ENCODE assay signal across 26 cellular contexts in the genomic region with DNA sequence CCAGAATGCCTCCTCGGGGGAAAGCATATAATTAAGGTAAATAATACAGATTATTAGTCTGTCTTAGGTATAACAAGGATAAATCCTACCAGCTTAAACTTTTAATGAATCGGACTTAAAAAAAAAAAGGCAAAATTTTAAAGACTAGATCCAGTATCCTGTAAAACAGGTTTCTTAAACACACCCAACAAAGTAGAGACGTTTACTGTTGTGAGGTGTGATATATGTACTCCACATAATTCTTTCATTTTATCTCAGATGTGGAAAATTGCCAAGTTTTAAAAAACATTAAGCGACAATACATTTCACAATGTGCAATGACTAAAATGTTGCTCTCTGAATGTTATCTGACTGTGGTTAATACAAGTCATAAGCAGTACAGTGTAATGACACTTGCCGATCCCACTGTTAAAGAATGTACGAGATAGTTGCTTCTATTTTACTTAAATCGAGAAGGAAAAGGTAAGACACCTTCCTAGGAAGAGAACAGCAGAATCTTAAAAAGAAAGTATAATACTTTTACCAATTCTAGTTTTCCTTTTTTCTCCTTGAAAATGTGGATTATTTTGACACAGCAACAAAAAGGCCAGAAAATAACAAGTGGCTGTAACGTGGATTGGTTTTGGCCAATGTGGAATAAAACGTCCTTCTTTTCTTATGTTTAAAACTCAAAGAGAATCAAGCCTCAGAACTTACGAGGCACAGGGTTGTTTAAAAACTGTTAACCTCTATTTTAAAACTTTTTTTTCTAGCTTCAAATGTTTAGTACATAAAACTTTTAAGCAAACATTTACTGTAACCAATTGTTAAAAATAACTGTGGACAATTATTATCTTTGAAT. TPM values are rescaled to one million over a fixed set of nuclear protein-coding genes. Genes with fewer than 3 reads are reported as not detected.
DNase-seq lines count a peak whose midpoint lies in the region; ATAC-seq, FAIRE-seq and TF ChIP-seq lines count a peak whose summit lies in the region.
"Had no signal": no experiment of that assay in that cellular context is flagged by ENCODE, and none has a peak within 500 bp of the region (broad histone marks: within the 10 kb centered on the region; RNA-seq: fewer than 3 reads in every experiment).

No MANE protein-coding gene starts in this region.

- H3K4me3 ChIP-seq in cardiac fibroblast (replicated peaks in 1 of 2; ENCODE audit: low read depth in 2 of 2, low read length in 2 of 2) = no peak overlapping the region
- H3K4me3 ChIP-seq: SJSA1, thyroid gland had no signal

- no peak for DNase-seq in activated T-cell treated with anti-CD3 and anti-CD28 coated beads, Interleukin-2, amount 50 U/mL, for 24 hours
- DNase-seq in activated T-cell treated with anti-CD3 and anti-CD28 coated beads for 4 hours (no peak), cardiac fibroblast (ENCODE audit: low read depth in 2 of 2) (peak; percentile 43 to 62), iris pigment epithelial cell (ENCODE audit: low read depth) (peak; percentile 61), type B pancreatic cell (ENCODE audit: extremely low spot score, unreplicated experiment) (no peak), HTR-8/SVneo (ENCODE audit: insufficient read length, low spot score) (no peak)
- DNase-seq in stimulated activated CD4-positive, alpha-beta T cell treated with anti-CD3 and anti-CD28 coated beads, Interleukin-2, amount 100 ng/mL, for 24 hours = no peak
- DNase-seq: activated CD4-positive, alpha-beta T cell treated with anti-CD3 and anti-CD28 coated beads for 36 hours; activated naive CD4-positive, alpha-beta T cell treated with anti-CD3 and anti-CD28 coated beads, Interleukin-2, amount 50 U/mL, for 16 hours; AML-193; anterior cingulate cortex; central memory CD4-positive, alpha-beta T cell; foreskin fibroblast; H7; hippocampal formation; immature natural killer cell; Kasumi-1; left ventricle myocardium superior; NCI-H524 treated with DMSO at 0.1 percent for 48 hours; right cardiac atrium; stimulated activated naive CD4-positive, alpha-beta T cell treated with Interleukin-2 at 50 U/mL for 16 hours; thyroid gland had no signal

- H3K27me3 Mint-ChIP-seq in activated T-cell treated with anti-CD3 and anti-CD28 coated beads, Interleukin-2, amount 50 U/mL, for 24 hours = no peaks in the 10 kb centered on the region
- no peaks in the 10 kb centered on the region for H3K27me3 Mint-ChIP-seq in type B pancreatic cell
- H3K27me3 Mint-ChIP-seq: activated CD4-positive, alpha-beta T cell treated with anti-CD3 and anti-CD28 coated beads for 36 hours had no signal

- H3K27ac Mint-ChIP-seq in activated T-cell treated with anti-CD3 and anti-CD28 coated beads, Interleukin-2, amount 50 U/mL, for 24 hours = peak overlapping the region; percentile 29
- H3K27ac Mint-ChIP-seq in type B pancreatic cell = peak overlapping the region; percentile 96
- H3K27ac Mint-ChIP-seq: activated CD4-positive, alpha-beta T cell treated with anti-CD3 and anti-CD28 coated beads for 36 hours; activated T-helper 1 cell treated with anti-CD3 and anti-CD28 coated beads, Interleukin-12 subunit alpha, Interleukin-12 subunit beta, Interleukin-2, Interleukin-4 antibody, amounts not matched to agents 30 ng/mL and 10 ng/mL and 1 ng/mL, durations not matched to agents 14 hours and 24 hours and 36 hours; immature natural killer cell had no signal

- no peak for ATAC-seq in HG02798 (IDR thresholded peaks at IDR 0.05; ENCODE audit: poor library complexity, unreplicated experiment)
- ATAC-seq: activated CD4-positive, alpha-beta T cell treated with anti-CD3 and anti-CD28 coated beads for 36 hours; left ventricle myocardium superior; right cardiac atrium had no signal

- H3K36me3 Mint-ChIP-seq in activated T-cell treated with anti-CD3 and anti-CD28 coated beads, Interleukin-2, amount 50 U/mL, for 24 hours (ENCODE audit: low read depth) = peaks cover 86% of the 10 kb centered on the region
- H3K36me3 Mint-ChIP-seq in type B pancreatic cell = peaks cover 24% of the 10 kb centered on the region

- TF ChIP-seq CTCF in cardiac fibroblast (IDR thresholded peaks at IDR 0.05; ENCODE audit: low read depth, low read length) = no peak
- no peak for TF ChIP-seq CTCF in type B pancreatic cell (conservative IDR thresholded peaks at IDR 0.05)

- H3K4me1 Mint-ChIP-seq in activated T-cell treated with anti-CD3 and anti-CD28 coated beads, Interleukin-2, amount 50 U/mL, for 24 hours (ENCODE audit: low read depth) = peaks cover 1% of the 10 kb centered on the region
- H3K4me1 Mint-ChIP-seq in type B pancreatic cell (ENCODE audit: unreplicated experiment) = peaks cover 4% of the 10 kb centered on the region
- H3K4me1 Mint-ChIP-seq: activated CD4-positive, alpha-beta T cell treated with anti-CD3 and anti-CD28 coated beads for 36 hours; immature natural killer cell had no signal

- no peaks in the 10 kb centered on the region for H3K9me3 Mint-ChIP-seq in activated T-cell treated with anti-CD3 and anti-CD28 coated beads, Interleukin-2, amount 50 U/mL, for 24 hours
- H3K9me3 Mint-ChIP-seq in type B pancreatic cell = no peaks in the 10 kb centered on the region
- H3K9me3 Mint-ChIP-seq: activated T-helper 1 cell treated with anti-CD3 and anti-CD28 coated beads, Interleukin-12 subunit alpha, Interleukin-12 subunit beta, Interleukin-2, Interleukin-4 antibody, amounts not matched to agents 30 ng/mL and 10 ng/mL and 1 ng/mL, durations not matched to agents 14 hours and 24 hours and 36 hours; immature natural killer cell; nephron had no signal

- no peak overlapping the region for H3K4me3 Mint-ChIP-seq in activated T-cell treated with anti-CD3 and anti-CD28 coated beads, Interleukin-2, amount 50 U/mL, for 24 hours
- peak overlapping the region; percentile 80 for H3K4me3 Mint-ChIP-seq in type B pancreatic cell
- H3K4me3 Mint-ChIP-seq: activated CD4-positive, alpha-beta T cell treated with anti-CD3 and anti-CD28 coated beads for 36 hours; activated T-helper 1 cell treated with anti-CD3 and anti-CD28 coated beads, Interleukin-12 subunit alpha, Interleukin-12 subunit beta, Interleukin-2, Interleukin-4 antibody, amounts not matched to agents 30 ng/mL and 10 ng/mL and 1 ng/mL, durations not matched to agents 14 hours and 24 hours and 36 hours; immature natural killer cell; nephron had no signal

- no peak for FAIRE-seq in HTR-8/SVneo (lab: Jason Lieb, UNC)

RNA-seq across cellular contexts. Expression of gene TP53BP2, which starts 51.5 kb away (rescaled TPM):
- 51.3 and 67.2 TPM in 2 replicates for total RNA-seq in type B pancreatic cell (ENCODE audit: low replicate concordance)

Comparison
In these comparisons a context has a peak if more than half of its experiments do, and no peak if none do; other contexts are left out.
1. DNase-seq: peak in cardiac fibroblast (2 of 2) and iris pigment epithelial cell (single experiment); none in activated T-cell treated with anti-CD3 and anti-CD28 coated beads, Interleukin-2, amount 50 U/mL, for 24 hours (single experiment), activated T-cell treated with anti-CD3 and anti-CD28 coated beads for 4 hours (single experiment), type B pancreatic cell (single experiment), stimulated activated CD4-positive, alpha-beta T cell treated with anti-CD3 and anti-CD28 coated beads, Interleukin-2, amount 100 ng/mL, for 24 hours (0 of 2) and HTR-8/SVneo (single experiment).